ENCODE assay signal across 8 cellular contexts in genomic region chr11:76208438-76208828, GRCh38. TPM values are rescaled to one million over a fixed set of nuclear protein-coding genes. Genes with fewer than 3 reads are reported as not detected.
DNase-seq lines count a peak whose midpoint lies in the region; ATAC-seq and TF ChIP-seq lines count a peak whose summit lies in the region.

No MANE protein-coding gene starts in this region.

- H3K4me2 ChIP-seq in MM.1S (ENCODE audit: low read depth, low read length), result peak overlapping the region; percentile 100

- no peaks in the 10 kb centered on the region for H3K36me3 Mint-ChIP-seq in CD8-positive, alpha-beta T cell
- H3K36me3 Mint-ChIP-seq in effector memory CD8-positive, alpha-beta T cell (ENCODE audit: insufficient read depth), result peaks cover 16% of the 10 kb centered on the region

- H3K27me3 Mint-ChIP-seq in CD8-positive, alpha-beta T cell (ENCODE audit: low read depth), result peaks cover 33% of the 10 kb centered on the region
- peaks cover 24 to 58% of the 10 kb centered on the region in 2 donors for H3K27me3 Mint-ChIP-seq in effector memory CD8-positive, alpha-beta T cell

- H3K4me3 Mint-ChIP-seq in CD8-positive, alpha-beta T cell, result peak overlapping the region; percentile 82
- H3K4me3 Mint-ChIP-seq in effector memory CD8-positive, alpha-beta T cell, result peak overlapping the region; percentile 84 to 85

- H3K4me3 ChIP-seq in CD8-positive, alpha-beta T cell (ENCODE audit: low read depth, low read length), result peak overlapping the region; percentile 66
- peak overlapping the region; percentile 64 for H3K4me3 ChIP-seq in MM.1S (ENCODE audit: low read length)
- H3K4me3 ChIP-seq in neutrophil (ENCODE audit: low read depth in 1 of 2, low read length in 1 of 2), result peak overlapping the region; percentile 62 to 63

- ATAC-seq in CD8-positive, alpha-beta T cell, result no peak
- no peak for ATAC-seq in effector memory CD8-positive, alpha-beta T cell (replicated peaks)

- peaks cover 39% of the 10 kb centered on the region for H3K4me1 ChIP-seq in CD8-positive, alpha-beta T cell (ENCODE audit: insufficient read depth, low read length)
- 0 out of 2 replicates have a peak, but pooled peaks cover 3% of the 10 kb centered on the region for H3K4me1 ChIP-seq in MM.1S (ENCODE audit: low read length)
- peaks cover 50 to 53% of the 10 kb centered on the region in 2 experiments for H3K4me1 ChIP-seq in neutrophil (ENCODE audit: control insufficient read depth in 1 of 2, insufficient read depth in 1 of 2, low read depth in 1 of 2, low read length in 1 of 2)

- TF ChIP-seq CTCF in CD8-positive, alpha-beta T cell (IDR thresholded peaks at IDR 0.05), result no peak
- TF ChIP-seq CTCF in MM.1S (IDR thresholded peaks at IDR 0.05; ENCODE audit: low read length), result no peak
- no peak for TF ChIP-seq CTCF in neutrophil (IDR thresholded peaks at IDR 0.05)

- H3K9me2 ChIP-seq in MM.1S (replicated peaks; ENCODE audit: insufficient read depth, low read length), result no peaks in the 10 kb centered on the region

- H3K27ac Mint-ChIP-seq in CD8-positive, alpha-beta T cell, result no peak overlapping the region
- peak overlapping the region in 1 of 2 donors; percentile 38 for H3K27ac Mint-ChIP-seq in effector memory CD8-positive, alpha-beta T cell

- H3K4me1 Mint-ChIP-seq in CD8-positive, alpha-beta T cell (ENCODE audit: low read depth), result peaks cover 24% of the 10 kb centered on the region
- peaks cover 3 to 19% of the 10 kb centered on the region in 2 donors for H3K4me1 Mint-ChIP-seq in effector memory CD8-positive, alpha-beta T cell (ENCODE audit: low read depth in 2 of 2)

- H3K9ac ChIP-seq in MM.1S (ENCODE audit: low read length), result peak overlapping the region; percentile 24; the same call in 1 of the 2 replicates

- intact Hi-C loops in CD8-positive, alpha-beta T cell (cut with DNase I, micrococcal nuclease), result loop anchor here (1.0 to 10.0 kb wide), 8 partner anchors 27 to 472 kb away; partner anchors contain the start of genes GVQW3 (in 2 of the 2), THAP12 (in 2 of the 2), EMSY (in 1 of the 2) and UVRAG (in 1 of the 2)

- no peak overlapping the region for H3K27ac ChIP-seq in CD8-positive, alpha-beta T cell (ENCODE audit: low read depth, low read length)
- no peak overlapping the region for H3K27ac ChIP-seq in MM.1S (ENCODE audit: low read length)
- H3K27ac ChIP-seq in neutrophil, result no peak overlapping the region

- H3K9me3 ChIP-seq in CD8-positive, alpha-beta T cell (ENCODE audit: low read length), result no peaks in the 10 kb centered on the region
- H3K9me3 ChIP-seq in MM.1S (replicated peaks; ENCODE audit: insufficient read depth, low read length), result no peaks in the 10 kb centered on the region
- H3K9me3 ChIP-seq in neutrophil, result no peaks in the 10 kb centered on the region

- POLR2A ChIA-PET in CD8-positive, alpha-beta T cell (lab: Charles Lee), result interaction anchor here (1.0 to 6.8 kb wide), 3 partner anchors 23 to 109 kb away, joined by 4 to 46 read pairs (median 23); no protein-coding TSS in a partner anchor

- H3K79me2 ChIP-seq in MM.1S (ENCODE audit: low read length), result no peaks in the 10 kb centered on the region

- no peaks in the 10 kb centered on the region for H3K9me3 Mint-ChIP-seq in CD8-positive, alpha-beta T cell
- H3K9me3 Mint-ChIP-seq in effector memory CD8-positive, alpha-beta T cell, result no peaks in the 10 kb centered on the region

- peaks cover 13% of the 10 kb centered on the region for H3K27me3 ChIP-seq in CD8-positive, alpha-beta T cell (ENCODE audit: insufficient read depth, low read length)
- H3K27me3 ChIP-seq in MM.1S (replicated peaks; ENCODE audit: insufficient read depth, low read length), result peaks cover 43% of the 10 kb centered on the region
- peaks cover 100% of the 10 kb centered on the region for H3K27me3 ChIP-seq in neutrophil

- peak overlapping the region; percentile 79 for H2AFZ ChIP-seq in MM.1S (ENCODE audit: low read length)

- CTCF ChIA-PET in CD8-positive, alpha-beta T cell (lab: Charles Lee), result interaction anchor here (0.8 to 9.5 kb wide), 40 partner anchors 8 to 476 kb away, joined by 3 to 397 read pairs (median 4); no protein-coding TSS in a partner anchor

- no peaks in the 10 kb centered on the region for H4K20me1 ChIP-seq in MM.1S (ENCODE audit: insufficient read depth, low read length)

- 0 out of 2 replicates have a peak, but pooled peaks cover 3% of the 10 kb centered on the region for H3F3A ChIP-seq in MM.1S (ENCODE audit: insufficient read depth, low read length)

- no peaks in the 10 kb centered on the region for H3K36me3 ChIP-seq in CD8-positive, alpha-beta T cell (ENCODE audit: insufficient read depth, low read length)
- H3K36me3 ChIP-seq in MM.1S (replicated peaks; ENCODE audit: insufficient read depth, low read length) (no peaks in the 10 kb centered on the region), neutrophil (no peaks in the 10 kb centered on the region)

- DNase-seq in CD8-positive, alpha-beta T cell, result no peak
- DNase-seq in MM.1S, result no peak
- no peak for DNase-seq in effector memory CD8-positive, alpha-beta T cell
- no peak for DNase-seq in SHP77 (lab: John Stamatoyannopoulos, UW)
- DNase-seq in medulla oblongata (ENCODE audit: extremely low spot score), result no peak
- DNase-seq in iPS-NIHi11 (ENCODE audit: low spot score), result no peak
- DNase-seq in A172 (ENCODE audit: low spot score), result no peak

RNA-seq across cellular contexts. Expression of gene WNT11, which starts 2.1 kb away (rescaled TPM):
- 10 to 100 TPM; 10.8 to 12.3 TPM for total RNA-seq in CD8-positive, alpha-beta T cell
- total RNA-seq in A172 (2014; rRNA removed; shearing (Covaris generic)), result 0.98 and 2.6 TPM in 2 replicates
